ENCODE assay signal across 24 cellular contexts in genomic region chr5:107719207-107719606, GRCh38. TPM values are rescaled to one million over a fixed set of nuclear protein-coding genes. Genes with fewer than 3 reads are reported as not detected.
DNase-seq lines count a peak whose midpoint lies in the region; ATAC-seq, FAIRE-seq and TF ChIP-seq lines count a peak whose summit lies in the region.
"Had no signal": no experiment of that assay in that cellular context is flagged by ENCODE, and none has a peak within 500 bp of the region (broad histone marks: within the 10 kb centered on the region; RNA-seq: fewer than 3 reads in every experiment).

No MANE protein-coding gene starts in this region.

- H3K4me1 ChIP-seq in BE2C (peaks cover 4% of the 10 kb centered on the region; the same call in 1 of the 2 replicates), kidney (ENCODE audit: control insufficient read depth in 1 of 2, insufficient read depth in 1 of 2, low read depth in 1 of 2, low read length in 2 of 2) (no peaks in the 10 kb centered on the region), ascending aorta (no peaks in the 10 kb centered on the region)
- H3K4me1 ChIP-seq: HAP-1 had no signal

- no peaks in the 10 kb centered on the region for H3K36me3 ChIP-seq in BE2C
- no peaks in the 10 kb centered on the region for H3K36me3 ChIP-seq in kidney (ENCODE audit: control insufficient read depth in 1 of 2, insufficient read depth in 2 of 2, low read length in 2 of 2)
- H3K36me3 ChIP-seq in ascending aorta, result no peaks in the 10 kb centered on the region
- H3K36me3 ChIP-seq: HAP-1 had no signal

- no peak for ATAC-seq in left colon
- ATAC-seq: Panc1 had no signal

- intact Hi-C loops in kidney (cut with DNase I) (no loop called here), left colon (cut with DNase I, micrococcal nuclease) (no loop called here), ascending aorta (cut with DNase I) (no loop called here)

- FAIRE-seq in kidney (lab: Jason Lieb, UNC) (no peak), RCC 7860 (lab: Jason Lieb, UNC) (no peak)

- H3K27ac ChIP-seq in kidney (ENCODE audit: low read depth in 2 of 2, low read length in 2 of 2) (no peak overlapping the region), ascending aorta (no peak overlapping the region)
- H3K27ac ChIP-seq: C4-2B had no signal

- H3K9ac ChIP-seq in kidney (ENCODE audit: low read length in 2 of 2), result no peak overlapping the region

- DNase-seq in BE2C (peak; percentile 23), HT1080 (ENCODE audit: low read depth) (peak; percentile 51), SHP77 (lab: John Stamatoyannopoulos, UW) (peak; percentile 54 to 74), kidney (peak; percentile 44), left colon (no peak), nucleus accumbens (lab: John Stamatoyannopoulos, UW) (no peak), ascending aorta (ENCODE audit: low spot score in 2 of 2) (no peak), RCC 7860 (ENCODE audit: low spot score) (no peak)
- DNase-seq: AML-193; Calu3; CD8-positive, alpha-beta memory T cell; DMS153; EL; GF-D8; KBM-7; NCI-H1092; NCI-H1436; NCI-H2029 treated with DMSO at 0.1 percent for 48 hours; NCI-H446 treated with DMSO at 0.1 percent for 48 hours; NCI-H526 treated with DMSO at 0.1 percent for 48 hours; NK-92 treated with Interleukin-12 subunit alpha and Interleukin-12 subunit beta, amount 100 ng/mL, for 24 hours had no signal

- no peak overlapping the region for H3K4me3 ChIP-seq in BE2C (ENCODE audit: low read depth, low read length)
- H3K4me3 ChIP-seq in kidney (ENCODE audit: low read length in 2 of 2), result no peak overlapping the region
- no peak overlapping the region for H3K4me3 ChIP-seq in ascending aorta
- H3K4me3 ChIP-seq: HAP-1 had no signal

- TF ChIP-seq CTCF in BE2C (IDR thresholded peaks at IDR 0.05; ENCODE audit: low read depth, low read length) (no peak), kidney (IDR thresholded peaks at IDR 0.05; ENCODE audit: borderline replicate concordance, extremely low read depth, insufficient read depth) (no peak), ascending aorta (IDR thresholded peaks at IDR 0.05) (no peak)

- H3K27me3 ChIP-seq in BE2C, result no peaks in the 10 kb centered on the region
- H3K27me3 ChIP-seq in ascending aorta, result no peaks in the 10 kb centered on the region

- no peaks in the 10 kb centered on the region for H3K9me3 ChIP-seq in BE2C
- peaks cover 0 to 8% of the 10 kb centered on the region in 2 donors for H3K9me3 ChIP-seq in kidney (ENCODE audit: control insufficient read depth in 1 of 2, low read length in 2 of 2)
- H3K9me3 ChIP-seq in ascending aorta, result peaks cover 0 to 9% of the 10 kb centered on the region in 2 donors

RNA-seq across cellular contexts. Expression of gene EFNA5, which starts 48.5 kb away (rescaled TPM):
- polyA plus RNA-seq in BE2C (2012; ENCODE audit: insufficient read depth, insufficient read length, low read depth), result 8.1 TPM
- 4.0 and 4.1 TPM in 2 replicates for total RNA-seq in HT1080 (2014; rRNA removed; shearing (Covaris generic))
- 5.7 and 6.5 TPM in 2 replicates for polyA plus RNA-seq in HT1080 (2015; cell fraction: cytosol; rRNA removed)
- polyA plus RNA-seq in HT1080 (2015; cell fraction: nucleus; rRNA removed), result 13.7 and 15.3 TPM in 2 replicates
- 54.4 TPM for total RNA-seq in kidney
- 5.9 TPM for polyA plus RNA-seq in kidney (ENCODE audit: insufficient read depth, low read depth, low replicate concordance)
- total RNA-seq in left colon, result 10 to 100 TPM; 10.4 to 19.1 TPM
- total RNA-seq in ascending aorta, result 2.2 TPM
- total RNA-seq: CD8-positive, alpha-beta memory T cell had no signal

Comparison
In these comparisons a context has a peak if more than half of its experiments do, and no peak if none do; other contexts are left out.
1. DNase-seq: peak in BE2C (single experiment), HT1080 (single experiment), SHP77 (2 of 2) and kidney (single experiment); none in left colon (0 of 2), nucleus accumbens (0 of 56), ascending aorta (0 of 2) and RCC 7860 (single experiment).